22 cellular contexts compared by ENCODE assay signal in the genomic region with DNA sequence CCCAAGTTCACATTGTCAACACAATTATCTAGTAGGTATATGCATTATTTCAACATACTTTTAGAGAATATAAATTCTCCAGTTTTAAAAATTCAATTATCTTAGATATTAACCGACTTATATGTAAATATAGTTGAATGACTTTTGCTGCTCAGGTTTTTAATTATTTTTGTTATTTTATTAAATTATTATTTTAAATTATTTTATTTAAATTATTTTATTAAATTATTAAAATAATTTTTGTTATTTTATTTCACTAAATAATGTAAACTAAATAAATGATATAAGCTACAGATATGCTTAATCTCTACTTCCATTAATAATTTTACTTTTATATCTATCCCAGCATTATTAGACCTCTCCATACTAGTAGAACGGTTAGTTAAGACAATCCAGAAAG.
A peak's percentile ranks its signal among the peaks of the same experiment; 100 is the strongest.
DNase-seq lines count a peak whose midpoint lies in the region; ATAC-seq, FAIRE-seq and TF ChIP-seq lines count a peak whose summit lies in the region.
"Had no signal": no experiment of that assay in that cellular context is flagged by ENCODE, and none has a peak within 500 bp of the region (broad histone marks: within the 10 kb centered on the region; RNA-seq: fewer than 3 reads in every experiment).

No MANE protein-coding gene starts in this region.

- H3K27ac ChIP-seq in small intestine (ENCODE audit: low read depth in 1 of 2, low read length in 1 of 2), result no peak overlapping the region
- H3K27ac ChIP-seq: 22Rv1, BLaER1, C4-2B had no signal

- DNase-seq in WTC11 (ENCODE audit: low spot score) (no peak), frontal cortex (ENCODE audit: low spot score in 2 of 2) (no peak), small intestine (no peak), mesenteric fat pad (ENCODE audit: low spot score) (no peak), GM13977 (ENCODE audit: low spot score) (no peak)
- DNase-seq: Caco-2; CD4-positive, CD25-positive, alpha-beta regulatory T cell; CD8-positive, alpha-beta T cell; DMS153; DND-41; GDM1; H9 had no signal

- peaks cover 15% of the 10 kb centered on the region for H3K4me1 Mint-ChIP-seq in WTC11
- H3K4me1 Mint-ChIP-seq: B cell; CD4-positive, CD25-positive, alpha-beta regulatory T cell had no signal

- no peak overlapping the region for H3K4me3 Mint-ChIP-seq in WTC11
- H3K4me3 Mint-ChIP-seq: B cell; CD4-positive, CD25-positive, alpha-beta regulatory T cell; CD8-positive, alpha-beta T cell; GM23338; H9 had no signal

- no peak overlapping the region for H3K27ac Mint-ChIP-seq in WTC11
- H3K27ac Mint-ChIP-seq: B cell; CD4-positive, CD25-positive, alpha-beta regulatory T cell; CD8-positive, alpha-beta T cell; GM23338; H9 had no signal

- WGBS in small intestine, 3 donors, result 81 to 87% (median 83%) methylated on average over 2 of the region's 2 CpGs

- no peaks in the 10 kb centered on the region for H3K27me3 Mint-ChIP-seq in WTC11 (ENCODE audit: low read depth)
- H3K27me3 Mint-ChIP-seq: B cell; CD4-positive, CD25-positive, alpha-beta regulatory T cell had no signal

- POLR2A ChIA-PET in WTC11 (lab: Charles Lee), result no interaction called here

- CTCF ChIA-PET in WTC11 (lab: Charles Lee), result interaction anchor here (0.8 kb wide), 1 partner anchor 286 kb away, joined by 3 read pairs; no protein-coding TSS in a partner anchor

- H3K9me3 Mint-ChIP-seq in WTC11, result no peaks in the 10 kb centered on the region
- H3K9me3 Mint-ChIP-seq: CD8-positive, alpha-beta T cell; GM23338; H9 had no signal

- H3K4me1 ChIP-seq in small intestine (ENCODE audit: control insufficient read depth in 2 of 2, insufficient read depth in 1 of 2, low read depth in 1 of 2, low read length in 1 of 2), result no peaks in the 10 kb centered on the region
- H3K4me1 ChIP-seq: BLaER1, Caco-2 had no signal

- FAIRE-seq in G401.6 (lab: Jason Lieb, UNC), result peak; percentile 97
- FAIRE-seq in frontal cortex (lab: Jason Lieb, UNC), result peak; percentile 96
- peak; percentile 78 for FAIRE-seq in small intestine (lab: Jason Lieb, UNC)
- FAIRE-seq: GM12878, GM18507 had no signal

- no peak overlapping the region for H3K4me3 ChIP-seq in small intestine (ENCODE audit: low read depth in 1 of 2, low read length in 2 of 2)
- H3K4me3 ChIP-seq: BLaER1, GM12878, GM23338 had no signal

- no peaks in the 10 kb centered on the region for H3K36me3 Mint-ChIP-seq in WTC11
- H3K36me3 Mint-ChIP-seq: CD4-positive, CD25-positive, alpha-beta regulatory T cell; CD8-positive, alpha-beta T cell had no signal

- ATAC-seq in WTC11, result no peak
- ATAC-seq in HG03025 (IDR thresholded peaks at IDR 0.05; ENCODE audit: low FRiP score, unreplicated experiment), result no peak
- ATAC-seq: CD8-positive, alpha-beta T cell; GM12878; GM23338; HCT116 had no signal

- TF ChIP-seq CTCF in WTC11 (IDR thresholded peaks at IDR 0.05) (no peak), GM13977 (IDR thresholded peaks at IDR 0.05; ENCODE audit: extremely low read depth, insufficient read depth, missing control alignments) (no peak)

- H3K27me3 ChIP-seq in small intestine (ENCODE audit: control insufficient read depth in 2 of 2, insufficient read depth in 2 of 2, low read length in 2 of 2), result no peaks in the 10 kb centered on the region
- H3K27me3 ChIP-seq: BLaER1 had no signal

- no peaks in the 10 kb centered on the region for H3K36me3 ChIP-seq in small intestine (ENCODE audit: control insufficient read depth in 2 of 2, insufficient read depth in 2 of 2, low read length in 2 of 2)
- H3K36me3 ChIP-seq: BLaER1 had no signal

- in situ Hi-C loops in GM13977 (cut with MboI; ENCODE audit: low pct_unique_long_range_greater_than_20kb, low sequenced_read_pairs, unreplicated experiment), result no loop called here

- H3K9me3 ChIP-seq in small intestine (ENCODE audit: control insufficient read depth, low read depth), result no peaks in the 10 kb centered on the region
- H3K9me3 ChIP-seq: BLaER1, Caco-2 had no signal

TF ChIP-seq in WTC11, 78 proteins besides CTCF, POLR2A, EP300 and RAD21:
- TF ChIP-seq JUN (CRISPR knock-in tag; IDR thresholded peaks at IDR 0.05), result no peak
- TF ChIP-seq HMGA2 (CRISPR knock-in tag; IDR thresholded peaks at IDR 0.05), result peak; percentile 92; the same call in 1 of the 2 replicates
- TF ChIP-seq SMAD4 (CRISPR knock-in tag; IDR thresholded peaks at IDR 0.05), result no peak
- no peak for TF ChIP-seq ZNF671 (CRISPR knock-in tag; IDR thresholded peaks at IDR 0.05)
- TF ChIP-seq CBFB (CRISPR knock-in tag; IDR thresholded peaks at IDR 0.05; ENCODE audit: low read depth), result no peak
